8 cellular contexts compared by ENCODE assay signal in genomic region chr1:165697491-165697880, GRCh38. TPM values are rescaled to one million over a fixed set of nuclear protein-coding genes. Genes with fewer than 3 reads are reported as not detected.
DNase-seq lines count a peak whose midpoint lies in the region; ATAC-seq, FAIRE-seq and TF ChIP-seq lines count a peak whose summit lies in the region.

No MANE protein-coding gene starts in this region.

- intact Hi-C loops in CD8-positive, alpha-beta T cell (cut with DNase I, micrococcal nuclease): loop anchor here (5.0 to 10.0 kb wide), 4 partner anchors 130 to 1177 kb away; partner anchors contain the start of genes UCK2 (in 2 of the 2), POGK (in 1 of the 2) and TADA1 (in 1 of the 2)

- peaks cover 20% of the 10 kb centered on the region for H3F3A ChIP-seq in neural progenitor cell (ENCODE audit: low read depth)

- H3K9ac ChIP-seq in neural progenitor cell: no peak overlapping the region

- H2AFZ ChIP-seq in neural progenitor cell (replicated peaks): peak overlapping the region; percentile 99

- H3K4me1 Mint-ChIP-seq in CD8-positive, alpha-beta T cell (ENCODE audit: low read depth): peaks cover 39% of the 10 kb centered on the region
- H3K4me1 Mint-ChIP-seq in neural progenitor cell: peaks cover 11% of the 10 kb centered on the region

- peak overlapping the region; percentile 98 for H3K4me3 Mint-ChIP-seq in CD8-positive, alpha-beta T cell
- peak overlapping the region; percentile 98 for H3K4me3 Mint-ChIP-seq in neural progenitor cell

- peaks cover 2% of the 10 kb centered on the region for H3K27me3 Mint-ChIP-seq in CD8-positive, alpha-beta T cell (ENCODE audit: low read depth)
- no peaks in the 10 kb centered on the region for H3K27me3 Mint-ChIP-seq in neural progenitor cell (ENCODE audit: insufficient read depth, low read depth)

- no peak for TF ChIP-seq CTCF in CD8-positive, alpha-beta T cell (IDR thresholded peaks at IDR 0.05)
- TF ChIP-seq CTCF in neural progenitor cell (IDR thresholded peaks at IDR 0.05): no peak

- H3K79me2 ChIP-seq in neural progenitor cell (ENCODE audit: low read depth): peaks cover 44% of the 10 kb centered on the region

- no peaks in the 10 kb centered on the region for H3K9me3 ChIP-seq in CD8-positive, alpha-beta T cell (ENCODE audit: low read length)
- H3K9me3 ChIP-seq in ectodermal cell (ENCODE audit: control insufficient read depth, low read length) (no peaks in the 10 kb centered on the region), neural progenitor cell (ENCODE audit: low read depth) (no peaks in the 10 kb centered on the region)

- no peaks in the 10 kb centered on the region for H4K20me1 ChIP-seq in neural progenitor cell (ENCODE audit: low read depth)

- FAIRE-seq in HTR-8/SVneo (lab: Jason Lieb, UNC): no peak

- peak overlapping the region; percentile 65 for H3K4me3 ChIP-seq in CD8-positive, alpha-beta T cell (ENCODE audit: low read depth, low read length)
- H3K4me3 ChIP-seq in ectodermal cell (ENCODE audit: insufficient read depth, low read depth, low read length) (peak overlapping the region; percentile 66), neural progenitor cell (peak overlapping the region; percentile 85)

- peak overlapping the region; percentile 80 for H3K27ac ChIP-seq in CD8-positive, alpha-beta T cell (ENCODE audit: low read depth, low read length)
- no peak overlapping the region for H3K27ac ChIP-seq in ectodermal cell (ENCODE audit: insufficient read depth, low read depth, low read length, poor library complexity, severe bottlenecking)
- no peak overlapping the region for H3K27ac ChIP-seq in neural progenitor cell

- DNase-seq in CD8-positive, alpha-beta T cell: no peak
- DNase-seq in NCI-H146 treated with DMSO at 0.1 percent for 48 hours (lab: John Stamatoyannopoulos, UW; ENCODE audit: unreplicated experiment): peak; percentile 24
- DNase-seq in neural progenitor cell (ENCODE audit: low spot score): peak; percentile 5
- no peak for DNase-seq in HTR-8/SVneo (ENCODE audit: insufficient read length, low spot score)
- no peak for DNase-seq in GM19238 (ENCODE audit: insufficient read length, low spot score)

- no peak for ATAC-seq in CD8-positive, alpha-beta T cell
- ATAC-seq in HG02973 (IDR thresholded peaks at IDR 0.05; ENCODE audit: unreplicated experiment) (no peak), GM18870 (IDR thresholded peaks at IDR 0.05; ENCODE audit: unreplicated experiment) (no peak)

- WGBS in ectodermal cell, 2 experiments: 60 to 61% methylated on average over 8 of the region's 8 CpGs

- H3K9me3 Mint-ChIP-seq in CD8-positive, alpha-beta T cell: no peaks in the 10 kb centered on the region
- H3K9me3 Mint-ChIP-seq in neural progenitor cell: peaks cover 2% of the 10 kb centered on the region

- H3K4me2 ChIP-seq in neural progenitor cell: peak overlapping the region; percentile 95

- H3K36me3 Mint-ChIP-seq in CD8-positive, alpha-beta T cell: peaks cover 22% of the 10 kb centered on the region
- H3K36me3 Mint-ChIP-seq in neural progenitor cell: peaks cover 7% of the 10 kb centered on the region

- POLR2A ChIA-PET in CD8-positive, alpha-beta T cell (lab: Charles Lee): interaction anchor here (0.7 to 2.7 kb wide), 5 partner anchors 12 to 174 kb away, joined by 3 to 20 read pairs (median 5); partner anchors contain the start of genes MGST3 and TMCO1

- CTCF ChIA-PET in CD8-positive, alpha-beta T cell (lab: Charles Lee): interaction anchor here (0.7 to 2.1 kb wide), 6 partner anchors 39 to 218 kb away, joined by 3 to 10 read pairs (median 5); no protein-coding TSS in a partner anchor

- H3K27ac Mint-ChIP-seq in CD8-positive, alpha-beta T cell: peak overlapping the region; percentile 95
- H3K27ac Mint-ChIP-seq in neural progenitor cell: no peak overlapping the region

- H3K27me3 ChIP-seq in CD8-positive, alpha-beta T cell (ENCODE audit: insufficient read depth, low read length): no peaks in the 10 kb centered on the region
- H3K27me3 ChIP-seq in ectodermal cell (ENCODE audit: control insufficient read depth, insufficient read depth, low read length, poor library complexity, severe bottlenecking): no peaks in the 10 kb centered on the region
- H3K27me3 ChIP-seq in neural progenitor cell: no peaks in the 10 kb centered on the region

- H3K36me3 ChIP-seq in CD8-positive, alpha-beta T cell (ENCODE audit: insufficient read depth, low read length): no peaks in the 10 kb centered on the region
- H3K36me3 ChIP-seq in ectodermal cell (ENCODE audit: control insufficient read depth, insufficient read depth, low read length) (peaks cover 3% of the 10 kb centered on the region), neural progenitor cell (no peaks in the 10 kb centered on the region)

- H3K4me1 ChIP-seq in CD8-positive, alpha-beta T cell (ENCODE audit: insufficient read depth, low read length): peaks cover 25% of the 10 kb centered on the region
- peaks cover 3% of the 10 kb centered on the region for H3K4me1 ChIP-seq in ectodermal cell (ENCODE audit: control insufficient read depth, insufficient read depth, low read length)
- H3K4me1 ChIP-seq in neural progenitor cell: peaks cover 10% of the 10 kb centered on the region

RNA-seq across cellular contexts. Expression of gene ALDH9A1, which starts 0.9 kb away (rescaled TPM):
- total RNA-seq in CD8-positive, alpha-beta T cell: 10 to 100 TPM; 18.7 to 22.0 TPM
- 76.2 TPM for polyA plus RNA-seq in ectodermal cell (2013, experiment 1 of 4)
- polyA plus RNA-seq in ectodermal cell (2013, experiment 2 of 4): 80.2 TPM
- polyA plus RNA-seq in ectodermal cell (2013, experiment 3 of 4): 61.2 TPM
- 62.9 TPM for polyA plus RNA-seq in ectodermal cell (2013, experiment 4 of 4)
- 82.3 and 87.2 TPM in 2 replicates for total RNA-seq in neural progenitor cell (ENCODE audit: low replicate concordance)

Comparison
In these comparisons a context has a peak if more than half of its experiments do, and no peak if none do; other contexts are left out.
1. DNase-seq: peak in NCI-H146 treated with DMSO at 0.1 percent for 48 hours (single experiment) and neural progenitor cell (single experiment); none in CD8-positive, alpha-beta T cell (0 of 7), HTR-8/SVneo (single experiment) and GM19238 (single experiment).
2. Peak in every context shown above with its lines, with median percentiles within 50 percentile points of each other: H3K4me3 ChIP-seq.